25 cellular contexts compared by ENCODE assay signal in genomic region chr10:3923033-3923432, GRCh38.
"Had no signal": no experiment of that assay in that cellular context is flagged by ENCODE, and none has a peak within 500 bp of the region (broad histone marks: within the 10 kb centered on the region; RNA-seq: fewer than 3 reads in every experiment).

No MANE protein-coding gene starts in this region.

- DNase-seq: hypothalamus; immature natural killer cell; left ventricle myocardium inferior; mesendoderm; midbrain; mucosa of descending colon; naive thymus-derived CD4-positive, alpha-beta T cell; ovary; stimulated activated CD4-positive, alpha-beta T cell treated with anti-CD3 and anti-CD28 coated beads, Interleukin-12 subunit alpha, Interleukin-12 subunit beta, amount 100 ng/mL, for 4 hours; stimulated activated CD4-positive, alpha-beta T cell treated with anti-CD3 and anti-CD28 coated beads, Interleukin-15, amount 100 ng/mL, for 24 hours; stimulated activated CD4-positive, alpha-beta T cell treated with anti-CD3 and anti-CD28 coated beads, Interleukin-2, amount 100 ng/mL, for 24 hours; stimulated activated CD4-positive, alpha-beta T cell treated with anti-CD3 and anti-CD28 coated beads, Interleukin-4, amount 100 ng/mL, for 1 hour; stimulated activated naive B cell treated with anti-CD40 and anti-IgM and Interleukin-4, amounts not matched to agents 10 μg/mL and 1 μg/mL and 100 μg/mL, for 72 hours; stimulated activated naive CD8-positive, alpha-beta T cell treated with anti-CD3 and anti-CD28 coated beads, Interleukin-15, Interleukin-2, amounts not matched to agents 100 U/mL and 50 U/mL, for 24 hours; stomach; testis; thyroid gland; transverse colon; upper lobe of right lung had no signal

- H3K4me3 ChIP-seq: left ventricle myocardium inferior, lung, mucosa of descending colon, ovary, right atrium auricular region, skin epidermis, stomach, testis, thyroid gland, transverse colon, upper lobe of right lung had no signal

- H3K9me3 Mint-ChIP-seq: immature natural killer cell; natural killer cell treated with Interleukin-12 subunit alpha and Interleukin-12 subunit beta and Interleukin-15 and Interleukin-18, amount 100 ng/mL, for 72 hours had no signal

- H3K4me1 ChIP-seq: thyroid gland, upper lobe of right lung had no signal

- H3K27me3 ChIP-seq: ovary, right atrium auricular region, stomach, testis, thyroid gland, transverse colon, upper lobe of right lung had no signal

- H3K4me3 Mint-ChIP-seq: immature natural killer cell; naive thymus-derived CD4-positive, alpha-beta T cell; natural killer cell treated with Interleukin-12 subunit alpha and Interleukin-12 subunit beta and Interleukin-15 and Interleukin-18, amount 100 ng/mL, for 72 hours; stimulated activated naive B cell treated with anti-CD40 and anti-IgM and Interleukin-4, amounts not matched to agents 10 μg/mL and 1 μg/mL and 100 μg/mL, for 72 hours had no signal

- H3K9me3 ChIP-seq: ovary, testis, thyroid gland, upper lobe of right lung had no signal

- H3K27ac Mint-ChIP-seq: immature natural killer cell; progenitor cell of endocrine pancreas; stimulated activated naive B cell treated with anti-CD40 and anti-IgM and Interleukin-4, amounts not matched to agents 10 μg/mL and 1 μg/mL and 100 μg/mL, for 72 hours had no signal

- ATAC-seq: mucosa of descending colon; naive thymus-derived CD4-positive, alpha-beta T cell; natural killer cell treated with Interleukin-12 subunit alpha and Interleukin-12 subunit beta and Interleukin-15 and Interleukin-18, amount 100 ng/mL, for 72 hours; sciatic nerve; stimulated activated naive B cell treated with anti-CD40 and anti-IgM and Interleukin-4, amounts not matched to agents 10 μg/mL and 1 μg/mL and 100 μg/mL, for 72 hours; stimulated activated naive CD8-positive, alpha-beta T cell treated with anti-CD3 and anti-CD28 coated beads, Interleukin-15, Interleukin-2, amounts not matched to agents 100 U/mL and 50 U/mL, for 24 hours; upper lobe of right lung had no signal

- H3K27me3 Mint-ChIP-seq: naive thymus-derived CD4-positive, alpha-beta T cell; natural killer cell treated with Interleukin-12 subunit alpha and Interleukin-12 subunit beta and Interleukin-15 and Interleukin-18, amount 100 ng/mL, for 72 hours; progenitor cell of endocrine pancreas; stimulated activated naive B cell treated with anti-CD40 and anti-IgM and Interleukin-4, amounts not matched to agents 10 μg/mL and 1 μg/mL and 100 μg/mL, for 72 hours had no signal

- H3K27ac ChIP-seq: ovary, right atrium auricular region, stomach, testis, thyroid gland, transverse colon, upper lobe of right lung had no signal

- H3K36me3 Mint-ChIP-seq: immature natural killer cell; stimulated activated naive B cell treated with anti-CD40 and anti-IgM and Interleukin-4, amounts not matched to agents 10 μg/mL and 1 μg/mL and 100 μg/mL, for 72 hours had no signal

- H3K36me3 ChIP-seq: left ventricle myocardium inferior, ovary, right atrium auricular region, stomach, thyroid gland, transverse colon, upper lobe of right lung had no signal
